8 cellular contexts compared by ENCODE assay signal in the genomic region with DNA sequence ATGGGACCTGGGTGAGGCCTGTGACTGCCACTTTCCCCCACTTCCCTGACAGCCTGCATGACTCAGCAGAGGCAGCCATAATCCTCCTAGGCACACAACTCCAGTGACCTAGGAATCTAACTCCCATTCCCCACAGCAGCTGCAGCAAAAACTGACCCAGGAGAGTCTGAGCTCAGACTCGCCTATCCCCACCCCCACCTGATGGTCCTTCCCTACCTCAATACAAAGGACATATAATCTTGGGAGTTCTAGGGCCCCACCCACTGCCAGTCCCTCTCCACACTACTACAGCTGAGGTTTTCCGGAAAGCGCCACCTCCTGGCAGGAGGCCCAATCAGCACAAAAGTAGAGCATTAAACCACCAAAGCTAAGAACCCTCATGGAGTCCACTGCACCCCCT. TPM values are rescaled to one million over a fixed set of nuclear protein-coding genes. Genes with fewer than 3 reads are reported as not detected.
DNase-seq lines count a peak whose midpoint lies in the region; ATAC-seq and TF ChIP-seq lines count a peak whose summit lies in the region.
"Not testable (repeated sequence)": the region's sequence is repeated elsewhere in the genome, so short reads cannot be mapped to it uniquely, and the experiment has no call there.

No MANE protein-coding gene starts in this region.

- in situ Hi-C loops in astrocyte of the cerebellum (cut with HindIII; ENCODE audit: low sequenced_read_pairs), result not testable (repeated sequence)

- DNase-seq in A172 (ENCODE audit: low spot score), result peak; percentile 48
- DNase-seq in GM12864 (ENCODE audit: low read depth); OCI-LY7 (ENCODE audit: low spot score); astrocyte of the cerebellum (ENCODE audit: low read depth): not testable (repeated sequence)
- DNase-seq in Jurkat, Clone E6-1 (ENCODE audit: low read depth, low spot score), result peak; percentile 26
- peak; percentile 73 for DNase-seq in WTC11 (ENCODE audit: low spot score)
- peak; percentile 47 for DNase-seq in glutamatergic neuron
- peak; percentile 5 for DNase-seq in neural crest cell (ENCODE audit: low read depth, low spot score)

- H3K27ac ChIP-seq in OCI-LY7 (ENCODE audit: low read depth, low read length, poor library complexity, severe bottlenecking), result not testable (repeated sequence)

- H3K4me2 ChIP-seq in OCI-LY7 (ENCODE audit: low read length), result not testable (repeated sequence)

- H3K9me3 Mint-ChIP-seq in WTC11; glutamatergic neuron (ENCODE audit: unreplicated experiment); neural crest cell: not testable (repeated sequence)

- H3K4me1 ChIP-seq in OCI-LY7 (ENCODE audit: insufficient read depth, low read length, poor library complexity, severe bottlenecking), result not testable (repeated sequence)

- peaks cover 16% of the 10 kb centered on the region for H3K4me1 Mint-ChIP-seq in WTC11
- not testable (repeated sequence) for H3K4me1 Mint-ChIP-seq in glutamatergic neuron (ENCODE audit: low read depth, unreplicated experiment); neural crest cell

- peaks cover 76% of the 10 kb centered on the region for H3K79me2 ChIP-seq in OCI-LY7 (ENCODE audit: insufficient read depth, low read depth, low read length)

- not testable (repeated sequence) for H3K27me3 Mint-ChIP-seq in WTC11 (ENCODE audit: low read depth); glutamatergic neuron (ENCODE audit: unreplicated experiment); neural crest cell (ENCODE audit: low read depth)

- ATAC-seq in WTC11, result peak; percentile 92

- intact Hi-C loops in OCI-LY7 (cut with micrococcal nuclease; ENCODE audit: unreplicated experiment), result not testable (repeated sequence)

- BruUV-seq in OCI-LY7 (replicated peaks; lab: Mats Ljungman, UMichigan), result not testable (repeated sequence)

- peak; percentile 39 for TF ChIP-seq CTCF in GM12864 (IDR thresholded peaks at IDR 0.05; ENCODE audit: low read depth, low read length, missing control alignments)
- TF ChIP-seq CTCF in OCI-LY7 (conservative IDR thresholded peaks at IDR 0.05; ENCODE audit: low read length), result peak; percentile 66
- TF ChIP-seq CTCF in WTC11 (IDR thresholded peaks at IDR 0.05), result peak; percentile 41; the same call in 1 of the 2 replicates
- TF ChIP-seq CTCF in astrocyte of the cerebellum (IDR thresholded peaks at IDR 0.05; ENCODE audit: low read depth, low read length, missing control alignments), result peak; percentile 4
- TF ChIP-seq CTCF in glutamatergic neuron (IDR thresholded peaks at IDR 0.05; ENCODE audit: partially characterized antibody, unreplicated experiment), result peak; percentile 26
- peak; percentile 23 for TF ChIP-seq CTCF in neural crest cell (conservative IDR thresholded peaks at IDR 0.05)

- not testable (repeated sequence) for H3K9me2 ChIP-seq in OCI-LY7 (ENCODE audit: insufficient read depth, low read length)

- peak overlapping the region; percentile 86; the same call in 1 of the 2 replicates for H3K27ac Mint-ChIP-seq in WTC11
- not testable (repeated sequence) for H3K27ac Mint-ChIP-seq in glutamatergic neuron (ENCODE audit: unreplicated experiment); neural crest cell (ENCODE audit: unreplicated experiment)

- not testable (repeated sequence) for H3K4me3 Mint-ChIP-seq in WTC11; glutamatergic neuron (ENCODE audit: unreplicated experiment); neural crest cell

- POLR2A ChIA-PET in OCI-LY7 (lab: Charles Lee); WTC11 (lab: Charles Lee): not testable (repeated sequence)

- not testable (repeated sequence) for H3K4me3 ChIP-seq in GM12864 (ENCODE audit: low read depth, low read length); Jurkat, Clone E6-1 (ENCODE audit: low read length); OCI-LY7 (ENCODE audit: low read depth, low read length, poor library complexity, severe bottlenecking); astrocyte of the cerebellum (ENCODE audit: low read depth, low read length)

- not testable (repeated sequence) for H2AFZ ChIP-seq in OCI-LY7 (ENCODE audit: low read length)

- not testable (repeated sequence) for H3K9me3 ChIP-seq in OCI-LY7 (ENCODE audit: low read length)

- CTCF ChIA-PET in OCI-LY7 (lab: Charles Lee; ENCODE audit: unreplicated experiment), result not testable (repeated sequence)
- CTCF ChIA-PET in WTC11 (lab: Charles Lee), result interaction anchor here (0.5 to 2.6 kb wide), 25 partner anchors 8 to 1148 kb away, joined by 3 to 12 read pairs (median 3); a partner anchor contains a TSS

- H4K20me1 ChIP-seq in OCI-LY7 (ENCODE audit: insufficient read depth, low read length), result peaks cover 20% of the 10 kb centered on the region; the same call in 1 of the 2 replicates

- H3K36me3 ChIP-seq in OCI-LY7 (ENCODE audit: insufficient read depth, low read length), result peaks cover 98% of the 10 kb centered on the region

- H3K36me3 Mint-ChIP-seq in WTC11 (peaks cover 74% of the 10 kb centered on the region), neural crest cell (ENCODE audit: low read depth) (peaks cover 57% of the 10 kb centered on the region)
- not testable (repeated sequence) for H3K36me3 Mint-ChIP-seq in glutamatergic neuron (ENCODE audit: unreplicated experiment)

TF ChIP-seq in WTC11, 78 proteins besides CTCF, POLR2A, EP300 and RAD21:
- 0 out of 2 replicates have a peak, but pooled peaks have one; percentile 42 for TF ChIP-seq FOXP1 (CRISPR knock-in tag; IDR thresholded peaks at IDR 0.05; ENCODE audit: borderline replicate concordance)
- 0 out of 2 replicates have a peak, but pooled peaks have one; percentile 19 for TF ChIP-seq ZNF232 (CRISPR knock-in tag; IDR thresholded peaks at IDR 0.05)
- peak; percentile 85 for TF ChIP-seq NFE2L1 (CRISPR knock-in tag; IDR thresholded peaks at IDR 0.05)

RNA-seq across cellular contexts. Expression of a gene that starts 26.6 kb away (rescaled TPM):
- 45.9 and 46.4 TPM in 2 replicates for total RNA-seq in A172 (2014; rRNA removed; shearing (Covaris generic))
- polyA plus RNA-seq in Jurkat, Clone E6-1 (2012; ENCODE audit: insufficient read depth, insufficient read length), result 26.4 TPM
- 40.0 and 51.8 TPM in 2 replicates for total RNA-seq in OCI-LY7 (2014; rRNA removed; shearing (Covaris generic))
- 61.8 and 71.5 TPM in 2 replicates for total RNA-seq in OCI-LY7 (2022)
- 52.4 to 61.2 TPM (median 54.2 TPM) in 3 replicates for total RNA-seq in WTC11 (2021)
- total RNA-seq in glutamatergic neuron (ENCODE audit: unreplicated experiment), result 10.6 TPM
- total RNA-seq in neural crest cell, result 45.6 and 47.3 TPM in 2 replicates

Comparison
In these comparisons a context has a peak if more than half of its experiments do, and no peak if none do; other contexts are left out.
1. CTCF ChIP-seq: peak in every context shown above with its lines; median percentile 66 in OCI-LY7; 41 in WTC11; 39 in GM12864; 26 in glutamatergic neuron; 23 in neural crest cell; 4 in astrocyte of the cerebellum.